ENCODE assay signal across 19 cellular contexts in the genomic region with DNA sequence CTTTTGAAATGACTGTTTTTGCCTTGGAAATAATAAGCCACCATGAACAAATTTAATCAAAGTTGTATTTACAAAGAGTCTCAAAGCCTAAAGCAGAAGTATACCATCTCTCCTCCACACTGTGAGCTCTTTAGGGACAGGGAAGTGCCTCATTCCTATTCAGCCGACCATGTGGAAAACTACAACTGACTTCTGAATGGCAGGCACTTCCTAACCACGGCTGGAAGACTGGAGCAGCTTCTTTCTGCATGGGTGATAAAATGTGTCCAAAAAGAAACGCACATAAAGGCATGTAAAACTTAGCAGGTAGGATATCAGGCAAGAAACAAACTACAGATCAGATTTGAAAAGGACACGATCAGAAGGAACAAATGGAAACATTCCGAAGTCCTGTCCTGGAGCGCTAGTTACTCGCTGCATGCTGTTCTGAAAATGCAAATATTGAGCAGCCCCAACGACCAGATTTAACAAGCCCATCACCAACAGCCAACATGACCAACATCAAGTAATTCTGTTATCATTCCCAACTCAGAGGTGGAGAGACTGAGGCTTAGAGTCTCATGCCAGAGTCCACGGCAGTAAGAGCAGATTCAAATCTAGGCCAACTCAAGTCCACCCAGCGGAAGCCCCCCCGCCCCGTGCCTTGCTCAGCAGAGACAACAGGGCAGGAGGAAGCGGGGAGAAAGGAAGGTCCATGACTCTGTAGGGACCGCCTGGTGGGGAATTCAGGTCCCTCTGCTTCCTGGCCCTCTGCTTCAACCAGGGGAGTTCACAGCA. TPM values are rescaled to one million over a fixed set of nuclear protein-coding genes. Genes with fewer than 3 reads are reported as not detected.
DNase-seq lines count a peak whose midpoint lies in the region; ATAC-seq and TF ChIP-seq lines count a peak whose summit lies in the region.
"Had no signal": no experiment of that assay in that cellular context is flagged by ENCODE, and none has a peak within 500 bp of the region (broad histone marks: within the 10 kb centered on the region; RNA-seq: fewer than 3 reads in every experiment).

No MANE protein-coding gene starts in this region.

- peak overlapping the region; percentile 62 for H3K27ac ChIP-seq in C4-2B
- H3K27ac ChIP-seq: brain microvascular endothelial cell, WERI-Rb-1 had no signal

- H3K36me3 Mint-ChIP-seq in brain (peaks cover 88% of the 10 kb centered on the region), mesothelial cell of epicardium (peaks cover 38% of the 10 kb centered on the region), CD14-positive monocyte (peaks cover 53 to 85% of the 10 kb centered on the region in 2 donors)

- H3K9me3 Mint-ChIP-seq in brain = peaks cover 0 to 8% (median 2%) of the 10 kb centered on the region in 5 experiments
- H3K9me3 Mint-ChIP-seq in mesothelial cell of epicardium = no peaks in the 10 kb centered on the region
- peaks cover 0 to 6% (median 0%) of the 10 kb centered on the region in 7 donors for H3K9me3 Mint-ChIP-seq in CD14-positive monocyte
- H3K9me3 Mint-ChIP-seq: activated naive CD8-positive, alpha-beta T cell treated with anti-CD3 and anti-CD28 coated beads, Interleukin-2, amount 50 U/mL, for 24 hours; T-helper 2 cell treated with Interferon-gamma antibody and Interleukin-4, amounts not matched to agents 5 μg/mL and 100 μg/mL, for 36 hours had no signal

- H3K27ac Mint-ChIP-seq in brain (peak overlapping the region in 3 of 5 experiments; percentile 38 to 82 (median 77)), mesothelial cell of epicardium (peak overlapping the region; percentile 54), CD14-positive monocyte (peak overlapping the region in 3 of 7 donors; percentile 0 to 53 (median 50))
- H3K27ac Mint-ChIP-seq: activated naive CD8-positive, alpha-beta T cell treated with anti-CD3 and anti-CD28 coated beads, Interleukin-2, amount 50 U/mL, for 24 hours; T-helper 2 cell treated with Interferon-gamma antibody and Interleukin-4, amounts not matched to agents 5 μg/mL and 100 μg/mL, for 36 hours had no signal

- TF ChIP-seq CTCF in C4-2B (conservative IDR thresholded peaks at IDR 0.05) (no peak), brain (conservative IDR thresholded peaks at IDR 0.05) (no peak), mesothelial cell of epicardium (IDR thresholded peaks at IDR 0.05; ENCODE audit: unreplicated experiment) (no peak), CD14-positive monocyte (IDR thresholded peaks at IDR 0.05) (no peak)

- H3K4me1 Mint-ChIP-seq in brain (peaks cover 79% of the 10 kb centered on the region), mesothelial cell of epicardium (peaks cover 11% of the 10 kb centered on the region), CD14-positive monocyte (peaks cover 9% of the 10 kb centered on the region)

- H3K4me3 Mint-ChIP-seq in brain = peak overlapping the region in 1 of 5 experiments; percentile 54
- H3K4me3 Mint-ChIP-seq in mesothelial cell of epicardium = no peak overlapping the region
- no peak overlapping the region for H3K4me3 Mint-ChIP-seq in CD14-positive monocyte
- H3K4me3 Mint-ChIP-seq: activated naive CD8-positive, alpha-beta T cell treated with anti-CD3 and anti-CD28 coated beads, Interleukin-2, amount 50 U/mL, for 24 hours; T-helper 2 cell treated with Interferon-gamma antibody and Interleukin-4, amounts not matched to agents 5 μg/mL and 100 μg/mL, for 36 hours had no signal

- H3K27me3 Mint-ChIP-seq in brain = peaks cover 5% of the 10 kb centered on the region
- no peaks in the 10 kb centered on the region for H3K27me3 Mint-ChIP-seq in mesothelial cell of epicardium (ENCODE audit: low read depth)
- no peaks in the 10 kb centered on the region for H3K27me3 Mint-ChIP-seq in CD14-positive monocyte (ENCODE audit: low read depth in 3 of 3)

- ATAC-seq in GM19467 (IDR thresholded peaks at IDR 0.05; ENCODE audit: unreplicated experiment) = no peak
- ATAC-seq: activated naive CD8-positive, alpha-beta T cell treated with anti-CD3 and anti-CD28 coated beads, Interleukin-2, amount 50 U/mL, for 24 hours; SK-N-SH treated with all-trans-retinoic acid at 6 μM for 48 hours had no signal

- intact Hi-C loops in CD14-positive monocyte (cut with micrococcal nuclease) = no loop called here

- DNase-seq in mesothelial cell of epicardium (ENCODE audit: low spot score in 2 of 2, unreplicated experiment in 2 of 2) (no peak), retina (peak; percentile 70), HK-2 (ENCODE audit: unreplicated experiment) (no peak), RPMI8226 (no peak), CD14-positive monocyte (ENCODE audit: low spot score) (no peak)
- DNase-seq: activated naive CD8-positive, alpha-beta T cell treated with anti-CD3 and anti-CD28 coated beads, Interleukin-2, amount 50 U/mL, for 24 hours; brain microvascular endothelial cell; C1 segment of cervical spinal cord; head of caudate nucleus; KBM-7; midbrain; NCI-H1436; NCI-H526 treated with DMSO at 0.1 percent for 48 hours; WERI-Rb-1 had no signal

RNA-seq across cellular contexts. Expression of a gene that starts 26.5 kb away (rescaled TPM):
- 37.8 TPM for polyA plus RNA-seq in brain (ENCODE audit: insufficient read depth, low read depth, low replicate concordance)
- total RNA-seq in mesothelial cell of epicardium = 115 to 122 TPM (median 121 TPM) in 3 replicates
- 10 to 100 TPM; 40.9 to 41.1 TPM for polyA plus RNA-seq in CD14-positive monocyte
